In the genomic region with DNA sequence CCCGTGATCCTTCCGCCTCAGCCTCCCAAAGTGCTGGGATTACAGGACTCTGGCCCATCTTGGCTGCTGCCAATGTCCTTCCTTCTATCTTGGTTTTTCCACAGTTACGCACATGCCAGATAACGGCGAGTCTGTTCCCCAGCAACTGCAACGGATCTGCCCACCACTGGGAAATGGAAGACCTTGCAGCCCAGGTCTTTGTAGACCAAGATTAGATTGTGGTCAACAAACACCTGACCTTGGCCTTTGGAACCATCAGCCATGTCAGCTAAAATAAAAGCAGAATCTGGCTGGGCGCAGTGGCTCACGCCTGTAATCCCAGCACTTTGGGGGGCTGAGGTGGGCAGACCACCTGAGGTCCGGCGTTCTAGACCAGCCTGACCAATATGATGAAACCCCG, we compare ENCODE assay signal across 1 cellular context.
TF ChIP-seq lines count a peak whose summit lies in the region.

No MANE protein-coding gene starts in this region.

TF ChIP-seq in K562, 482 proteins besides CTCF, POLR2A, EP300 and RAD21:
- TF ChIP-seq CBFA2T3 (IDR thresholded peaks at IDR 0.05) (peak; percentile 43), ARID1B (IDR thresholded peaks at IDR 0.05) (0 out of 2 replicates have a peak, but pooled peaks have one; percentile 16), MTA1 (IDR thresholded peaks at IDR 0.05; ENCODE audit: borderline replicate concordance) (no peak), ZNF224 (CRISPR knock-in tag; IDR thresholded peaks at IDR 0.05) (no peak), PML (IDR thresholded peaks at IDR 0.05; ENCODE audit: low read length) (no peak), ZEB2 (IDR thresholded peaks at IDR 0.05) (no peak), ZNF316 (IDR thresholded peaks at IDR 0.05) (peak; percentile 6; the same call in 1 of the 2 replicates), TCF3 (CRISPR knock-in tag; IDR thresholded peaks at IDR 0.05) (peak; percentile 11; the same call in 1 of the 2 replicates), CTBP1 (IDR thresholded peaks at IDR 0.05; ENCODE audit: borderline replicate concordance) (peak; percentile 21; the same call in 1 of the 2 replicates), MYNN (IDR thresholded peaks at IDR 0.05) (no peak), MYNN (CRISPR knock-in tag; IDR thresholded peaks at IDR 0.05) (no peak), SRSF1 (IDR thresholded peaks at IDR 0.05; ENCODE audit: low read depth, low read length) (no peak), EHMT2 (IDR thresholded peaks at IDR 0.05) (0 out of 2 replicates have a peak, but pooled peaks have one; percentile 19), RCOR1 (IDR thresholded peaks at IDR 0.05; ENCODE audit: borderline replicate concordance in 1 of 2, low read depth in 2 of 2, low read length in 2 of 2) (peak in 1 of 2 experiments; percentile 39; a peak in 1 of 4 replicates)
- TF ChIP-seq, protein P1, sequence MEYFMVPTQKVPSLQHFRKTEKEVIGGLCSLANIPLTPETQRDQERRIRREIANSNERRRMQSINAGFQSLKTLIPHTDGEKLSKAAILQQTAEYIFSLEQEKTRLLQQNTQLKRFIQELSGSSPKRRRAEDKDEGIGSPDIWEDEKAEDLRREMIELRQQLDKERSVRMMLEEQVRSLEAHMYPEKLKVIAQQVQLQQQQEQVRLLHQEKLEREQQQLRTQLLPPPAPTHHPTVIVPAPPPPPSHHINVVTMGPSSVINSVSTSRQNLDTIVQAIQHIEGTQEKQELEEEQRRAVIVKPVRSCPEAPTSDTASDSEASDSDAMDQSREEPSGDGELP (CRISPR knock-in tag; IDR thresholded peaks at IDR 0.05; ENCODE audit: borderline replicate concordance) = no peak
- TF ChIP-seq, protein P2, sequence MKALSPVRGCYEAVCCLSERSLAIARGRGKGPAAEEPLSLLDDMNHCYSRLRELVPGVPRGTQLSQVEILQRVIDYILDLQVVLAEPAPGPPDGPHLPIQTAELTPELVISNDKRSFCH (CRISPR knock-in tag; IDR thresholded peaks at IDR 0.05) = no peak
- TF ChIP-seq, protein P2 (tag; IDR thresholded peaks at IDR 0.05) = 0 out of 2 replicates have a peak, but pooled peaks have one; percentile 37
- TF ChIP-seq, protein P3, sequence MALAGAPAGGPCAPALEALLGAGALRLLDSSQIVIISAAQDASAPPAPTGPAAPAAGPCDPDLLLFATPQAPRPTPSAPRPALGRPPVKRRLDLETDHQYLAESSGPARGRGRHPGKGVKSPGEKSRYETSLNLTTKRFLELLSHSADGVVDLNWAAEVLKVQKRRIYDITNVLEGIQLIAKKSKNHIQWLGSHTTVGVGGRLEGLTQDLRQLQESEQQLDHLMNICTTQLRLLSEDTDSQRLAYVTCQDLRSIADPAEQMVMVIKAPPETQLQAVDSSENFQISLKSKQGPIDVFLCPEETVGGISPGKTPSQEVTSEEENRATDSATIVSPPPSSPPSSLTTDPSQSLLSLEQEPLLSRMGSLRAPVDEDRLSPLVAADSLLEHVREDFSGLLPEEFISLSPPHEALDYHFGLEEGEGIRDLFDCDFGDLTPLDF (CRISPR knock-in tag; IDR thresholded peaks at IDR 0.05) = no peak
- TF ChIP-seq, protein P4, sequence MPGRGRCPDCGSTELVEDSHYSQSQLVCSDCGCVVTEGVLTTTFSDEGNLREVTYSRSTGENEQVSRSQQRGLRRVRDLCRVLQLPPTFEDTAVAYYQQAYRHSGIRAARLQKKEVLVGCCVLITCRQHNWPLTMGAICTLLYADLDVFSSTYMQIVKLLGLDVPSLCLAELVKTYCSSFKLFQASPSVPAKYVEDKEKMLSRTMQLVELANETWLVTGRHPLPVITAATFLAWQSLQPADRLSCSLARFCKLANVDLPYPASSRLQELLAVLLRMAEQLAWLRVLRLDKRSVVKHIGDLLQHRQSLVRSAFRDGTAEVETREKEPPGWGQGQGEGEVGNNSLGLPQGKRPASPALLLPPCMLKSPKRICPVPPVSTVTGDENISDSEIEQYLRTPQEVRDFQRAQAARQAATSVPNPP (IDR thresholded peaks at IDR 0.05; ENCODE audit: borderline replicate concordance, insufficient read depth, insufficient read length) = no peak
- TF ChIP-seq, protein P5, sequence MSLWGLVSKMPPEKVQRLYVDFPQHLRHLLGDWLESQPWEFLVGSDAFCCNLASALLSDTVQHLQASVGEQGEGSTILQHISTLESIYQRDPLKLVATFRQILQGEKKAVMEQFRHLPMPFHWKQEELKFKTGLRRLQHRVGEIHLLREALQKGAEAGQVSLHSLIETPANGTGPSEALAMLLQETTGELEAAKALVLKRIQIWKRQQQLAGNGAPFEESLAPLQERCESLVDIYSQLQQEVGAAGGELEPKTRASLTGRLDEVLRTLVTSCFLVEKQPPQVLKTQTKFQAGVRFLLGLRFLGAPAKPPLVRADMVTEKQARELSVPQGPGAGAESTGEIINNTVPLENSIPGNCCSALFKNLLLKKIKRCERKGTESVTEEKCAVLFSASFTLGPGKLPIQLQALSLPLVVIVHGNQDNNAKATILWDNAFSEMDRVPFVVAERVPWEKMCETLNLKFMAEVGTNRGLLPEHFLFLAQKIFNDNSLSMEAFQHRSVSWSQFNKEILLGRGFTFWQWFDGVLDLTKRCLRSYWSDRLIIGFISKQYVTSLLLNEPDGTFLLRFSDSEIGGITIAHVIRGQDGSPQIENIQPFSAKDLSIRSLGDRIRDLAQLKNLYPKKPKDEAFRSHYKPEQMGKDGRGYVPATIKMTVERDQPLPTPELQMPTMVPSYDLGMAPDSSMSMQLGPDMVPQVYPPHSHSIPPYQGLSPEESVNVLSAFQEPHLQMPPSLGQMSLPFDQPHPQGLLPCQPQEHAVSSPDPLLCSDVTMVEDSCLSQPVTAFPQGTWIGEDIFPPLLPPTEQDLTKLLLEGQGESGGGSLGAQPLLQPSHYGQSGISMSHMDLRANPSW (CRISPR knock-in tag; IDR thresholded peaks at IDR 0.05) = no peak
TF ChIP-seq in K562: peak in this region for 8.
